In genomic region chr2:95115418-95115817, GRCh38 we compare ENCODE assay signal across 8 cellular contexts. TPM values are rescaled to one million over a fixed set of nuclear protein-coding genes. Genes with fewer than 3 reads are reported as not detected.
A peak's percentile ranks its signal among the peaks of the same experiment; 100 is the strongest.
DNase-seq lines count a peak whose midpoint lies in the region; TF ChIP-seq lines count a peak whose summit lies in the region.

No MANE protein-coding gene starts in this region.

- H3K9me3 Mint-ChIP-seq in activated naive CD8-positive, alpha-beta T cell (ENCODE audit: low read depth) = no peaks in the 10 kb centered on the region

- TF ChIP-seq CTCF in cardiac muscle cell (IDR thresholded peaks at IDR 0.05; ENCODE audit: low read depth, low read length) = peak; percentile 91

- H3K27ac Mint-ChIP-seq in activated naive CD8-positive, alpha-beta T cell = peak overlapping the region; percentile 16

- H3K4me1 Mint-ChIP-seq in activated naive CD8-positive, alpha-beta T cell (ENCODE audit: low read depth) = peaks cover 42% of the 10 kb centered on the region

- no peaks in the 10 kb centered on the region for H3K9me3 ChIP-seq in cardiac muscle cell (ENCODE audit: low read depth)

- DNase-seq in GM04504 (ENCODE audit: low read depth) = peak; percentile 22
- DNase-seq in H7 = peak; percentile 75
- DNase-seq in LoVo (ENCODE audit: low spot score) = peak; percentile 55
- peak; percentile 11 for DNase-seq in SKM-1 (lab: John Stamatoyannopoulos, UW; ENCODE audit: unreplicated experiment)
- DNase-seq in cardiac muscle cell (ENCODE audit: low read depth in 1 of 2, low spot score in 1 of 2) = peak; percentile 75 to 77
- DNase-seq in renal cortical epithelial cell (ENCODE audit: low read depth) = peak; percentile 75
- DNase-seq in mesenteric fat pad (ENCODE audit: low spot score) = no peak

- H3K27ac ChIP-seq in cardiac muscle cell = no peak overlapping the region

- peaks cover 6% of the 10 kb centered on the region for H3K36me3 ChIP-seq in H7 (replicated peaks; ENCODE audit: control insufficient read depth, insufficient read depth, low read length)
- peaks cover 32% of the 10 kb centered on the region for H3K36me3 ChIP-seq in cardiac muscle cell

- peak overlapping the region; percentile 35 for H3K4me3 Mint-ChIP-seq in activated naive CD8-positive, alpha-beta T cell

- H3K4me3 ChIP-seq in H7 (ENCODE audit: insufficient read depth, low read depth, low read length) (no peak overlapping the region), cardiac muscle cell (no peak overlapping the region)

- no peaks in the 10 kb centered on the region for H3K27me3 ChIP-seq in H7 (ENCODE audit: control insufficient read depth, insufficient read depth, low read length)
- no peaks in the 10 kb centered on the region for H3K27me3 ChIP-seq in cardiac muscle cell

- H3K27me3 Mint-ChIP-seq in activated naive CD8-positive, alpha-beta T cell = no peaks in the 10 kb centered on the region

- peaks cover 5% of the 10 kb centered on the region for H3K36me3 Mint-ChIP-seq in activated naive CD8-positive, alpha-beta T cell

- no peaks in the 10 kb centered on the region for H3K4me1 ChIP-seq in cardiac muscle cell (ENCODE audit: low read depth)

RNA-seq across cellular contexts. Expression of gene MRPS5, which starts 6.2 kb away (rescaled TPM):
- total RNA-seq in H7 (2014; rRNA removed; shearing (Covaris generic)) = 71.7 and 104 TPM in 2 replicates
- total RNA-seq in cardiac muscle cell (66.9 and 116 TPM in 2 replicates), renal cortical epithelial cell (74.3 and 75.7 TPM in 2 replicates), mesenteric fat pad (43.4 TPM)
- 73.5 and 118 TPM in 2 replicates for polyA plus RNA-seq in cardiac muscle cell

RNA-seq across cellular contexts. Expression of gene ZNF514, which starts 44.2 kb away (rescaled TPM):
- 5.2 and 11.4 TPM in 2 replicates for total RNA-seq in H7 (2014; rRNA removed; shearing (Covaris generic))
- 15.3 and 21.7 TPM in 2 replicates for total RNA-seq in cardiac muscle cell
- polyA plus RNA-seq in cardiac muscle cell = 18.4 and 20.3 TPM in 2 replicates
- total RNA-seq in renal cortical epithelial cell = 14.1 and 16.0 TPM in 2 replicates
- total RNA-seq in mesenteric fat pad = 11.7 TPM

RNA-seq across cellular contexts. Expression of gene ZNF2, which starts 50.2 kb away (rescaled TPM):
- total RNA-seq in H7 (2014; rRNA removed; shearing (Covaris generic)) = 4.9 and 7.4 TPM in 2 replicates
- total RNA-seq in cardiac muscle cell (4.7 and 6.4 TPM in 2 replicates), renal cortical epithelial cell (4.7 and 10.3 TPM in 2 replicates), mesenteric fat pad (2.6 TPM)
- 4.2 and 5.6 TPM in 2 replicates for polyA plus RNA-seq in cardiac muscle cell
